ENCODE assay signal across 8 cellular contexts in the genomic region with DNA sequence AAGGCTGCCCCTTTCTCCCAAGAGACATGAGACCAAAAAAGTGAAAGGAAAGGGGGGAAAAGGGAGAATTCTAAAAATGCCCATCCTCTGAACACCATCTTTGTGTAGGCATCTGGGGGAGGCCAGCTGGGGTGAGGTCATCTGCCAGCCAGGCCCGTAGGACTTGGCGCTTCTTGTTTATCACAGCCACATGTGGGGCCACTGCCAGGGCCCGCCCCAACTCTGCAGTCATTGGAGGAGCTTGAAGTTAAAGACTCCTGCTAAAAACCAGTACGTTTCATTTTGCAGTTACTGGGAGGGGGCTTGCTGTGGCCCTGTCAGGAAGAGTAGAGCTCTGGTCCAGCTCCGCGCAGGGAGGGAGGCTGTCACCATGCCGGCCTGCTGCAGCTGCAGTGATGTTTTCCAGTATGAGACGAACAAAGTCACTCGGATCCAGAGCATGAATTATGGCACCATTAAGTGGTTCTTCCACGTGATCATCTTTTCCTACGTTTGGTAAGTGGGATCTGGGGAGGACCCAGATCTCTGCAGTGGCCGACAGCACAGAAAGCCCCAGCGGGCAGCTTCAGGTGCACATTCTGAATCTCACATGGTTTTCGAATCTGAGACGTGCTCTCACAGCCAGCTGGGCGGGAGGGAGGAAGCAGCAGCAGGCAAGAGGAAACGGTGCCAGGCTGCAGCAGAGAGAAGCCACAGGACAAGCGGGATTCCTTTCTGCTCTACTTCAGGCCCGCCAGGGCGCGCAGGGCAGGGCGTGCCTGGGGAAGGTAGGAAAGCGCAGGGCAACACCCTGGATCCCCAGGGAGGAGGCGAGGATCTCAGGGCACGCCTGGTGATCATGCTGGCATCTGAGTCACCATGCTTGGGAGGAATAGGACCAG. TPM values are rescaled to one million over a fixed set of nuclear protein-coding genes. Genes with fewer than 3 reads are reported as not detected.
DNase-seq lines count a peak whose midpoint lies in the region; TF ChIP-seq lines count a peak whose summit lies in the region.

A gene (plus strand): TSS at position 276 of the 881 bp plus-strand sequence. CDS start 95 bp downstream, at position 371.

- H3K9me3 ChIP-seq in muscle layer of duodenum (ENCODE audit: control insufficient read depth in 1 of 2, low read length in 2 of 2) = no peaks in the 10 kb centered on the region

- DNase-seq in DMS79 treated with DMSO at 0.1 percent for 48 hours (lab: John Stamatoyannopoulos, UW) (peak; percentile 59), HL-60 (ENCODE audit: low read depth in 1 of 2, low spot score in 1 of 2) (peak; percentile 76 to 82), NOMO-1 treated with DMSO at 0.1 percent for 48 hours (lab: John Stamatoyannopoulos, UW; ENCODE audit: unreplicated experiment) (peak; percentile 68), fibroblast of mammary gland (ENCODE audit: low read depth) (peak; percentile 58), amniotic stem cell (lab: John Stamatoyannopoulos, UW) (no peak)
- DNase-seq in activated T-helper 1 cell treated with anti-CD3 and anti-CD28 coated beads, Interleukin-2, amount 50 U/mL, for 16 hours (ENCODE audit: low read depth in 1 of 2, low spot score in 1 of 2) = peak; percentile 7 to 13

- H3K4me3 ChIP-seq in HL-60 (replicated peaks; ENCODE audit: insufficient read depth, low read length) = peak within 1 kb of the TSS; percentile 60
- peak within 1 kb of the TSS; percentile 59 for H3K4me3 ChIP-seq in fibroblast of mammary gland (ENCODE audit: control insufficient read depth, low read depth, low read length)
- H3K4me3 ChIP-seq in muscle layer of duodenum (ENCODE audit: low read depth in 1 of 2, low read length in 2 of 2) = peak within 1 kb of the TSS; percentile 74 to 82

- TF ChIP-seq CTCF in HL-60 (IDR thresholded peaks at IDR 0.05; ENCODE audit: insufficient read depth, low read length) (no peak), fibroblast of mammary gland (conservative IDR thresholded peaks at IDR 0.05; ENCODE audit: control insufficient read depth, insufficient read depth, low read depth, low read length) (no peak)

- H3K27me3 ChIP-seq in HL-60 (ENCODE audit: insufficient read depth, poor library complexity, severe bottlenecking) (no peaks in the 10 kb centered on the region), muscle layer of duodenum (ENCODE audit: low read depth, low read length) (no peaks in the 10 kb centered on the region)

- H3K27ac ChIP-seq in HL-60 (replicated peaks) (peak within 1 kb of the TSS; percentile 35), muscle layer of duodenum (ENCODE audit: low read length) (peak within 1 kb of the TSS; percentile 71), temporal lobe (ENCODE audit: low read depth, low read length) (peak within 1 kb of the TSS; percentile 97)

- no peaks in the 10 kb centered on the region for H3K36me3 ChIP-seq in muscle layer of duodenum (ENCODE audit: control insufficient read depth in 1 of 2, insufficient read depth in 2 of 2, low read length in 2 of 2)

- peaks cover 0 to 29% of the 10 kb centered on the region in 2 donors for H3K4me1 ChIP-seq in muscle layer of duodenum (ENCODE audit: control insufficient read depth in 1 of 2, insufficient read depth in 2 of 2, low read length in 2 of 2)

RNA-seq across cellular contexts. Expression of the gene that starts here (rescaled TPM):
- 1.7 TPM for total RNA-seq in temporal lobe

Comparison
In these comparisons a context has a peak if more than half of its experiments do, and no peak if none do; other contexts are left out.
1. H3K27ac ChIP-seq: peak in every context shown above with its lines; median percentile 97 in temporal lobe; 71 in muscle layer of duodenum; 35 in HL-60.